In genomic region chr20:46749164-46749563, GRCh38 we compare ENCODE assay signal across 15 cellular contexts. TPM values are rescaled to one million over a fixed set of nuclear protein-coding genes. Genes with fewer than 3 reads are reported as not detected.
A peak's percentile ranks its signal among the peaks of the same experiment; 100 is the strongest.
DNase-seq lines count a peak whose midpoint lies in the region; TF ChIP-seq lines count a peak whose summit lies in the region.
"Had no signal": no experiment of that assay in that cellular context is flagged by ENCODE, and none has a peak within 500 bp of the region (broad histone marks: within the 10 kb centered on the region; RNA-seq: fewer than 3 reads in every experiment).

No MANE protein-coding gene starts in this region.

- peak; percentile 65 for DNase-seq in DMS 273 (lab: John Stamatoyannopoulos, UW; ENCODE audit: unreplicated experiment)
- DNase-seq in DMS 273 treated with DMSO at 0.1 percent for 48 hours (lab: John Stamatoyannopoulos, UW), result no peak
- DNase-seq in NCI-H2171 treated with DMSO at 0.1 percent for 48 hours (lab: John Stamatoyannopoulos, UW), result peak; percentile 70
- DNase-seq in type B pancreatic cell (ENCODE audit: extremely low spot score, unreplicated experiment), result no peak
- DNase-seq in activated CD8-positive, alpha-beta memory T cell treated with anti-CD3 and anti-CD28 coated beads, Interleukin-2, amount 50 U/mL, for 48 hours, result no peak
- DNase-seq in chondrocyte (ENCODE audit: low spot score), result no peak
- DNase-seq: AML-193; Caco-2; CD4-positive, alpha-beta T cell; DMS79 treated with DMSO at 0.1 percent for 48 hours; GF-D8; GOT3; H7; HFFc6 had no signal

- H3K4me3 Mint-ChIP-seq in brain (peak overlapping the region in 1 of 5 experiments; percentile 5), type B pancreatic cell (no peak overlapping the region), chondrocyte (ENCODE audit: unreplicated experiment) (no peak overlapping the region)
- H3K4me3 Mint-ChIP-seq: CD4-positive, alpha-beta T cell; HFFc6 had no signal

- peaks cover 0 to 7% (median 0%) of the 10 kb centered on the region in 5 experiments for H3K9me3 Mint-ChIP-seq in brain
- H3K9me3 Mint-ChIP-seq in type B pancreatic cell, result peaks cover 4% of the 10 kb centered on the region
- H3K9me3 Mint-ChIP-seq in chondrocyte (ENCODE audit: low read depth), result no peaks in the 10 kb centered on the region
- H3K9me3 Mint-ChIP-seq: CD4-positive, alpha-beta T cell; HFFc6 had no signal

- TF ChIP-seq CTCF in brain (conservative IDR thresholded peaks at IDR 0.05) (no peak), type B pancreatic cell (conservative IDR thresholded peaks at IDR 0.05) (no peak), chondrocyte (IDR thresholded peaks at IDR 0.05) (no peak)

- H3K4me1 Mint-ChIP-seq in brain (peaks cover 25% of the 10 kb centered on the region), type B pancreatic cell (ENCODE audit: unreplicated experiment) (peaks cover 14% of the 10 kb centered on the region), chondrocyte (ENCODE audit: low read depth) (peaks cover 32% of the 10 kb centered on the region)

- H3K36me3 Mint-ChIP-seq in brain (no peaks in the 10 kb centered on the region), type B pancreatic cell (no peaks in the 10 kb centered on the region), chondrocyte (ENCODE audit: low read depth) (no peaks in the 10 kb centered on the region)

- H3K27me3 Mint-ChIP-seq in brain (no peaks in the 10 kb centered on the region), type B pancreatic cell (peaks cover 5% of the 10 kb centered on the region), chondrocyte (ENCODE audit: low read depth) (peaks cover 9% of the 10 kb centered on the region)

- H3K27ac Mint-ChIP-seq in brain (peak overlapping the region in 3 of 5 experiments; percentile 15 to 50 (median 19)), type B pancreatic cell (peak overlapping the region; percentile 37), chondrocyte (ENCODE audit: unreplicated experiment) (no peak overlapping the region)
- H3K27ac Mint-ChIP-seq: CD4-positive, alpha-beta T cell; HFFc6 had no signal

RNA-seq across cellular contexts. Expression of gene SLC2A10, which starts 39.7 kb away (rescaled TPM):
- 1.1 TPM for polyA plus RNA-seq in brain (ENCODE audit: insufficient read depth, low read depth, low replicate concordance)
- total RNA-seq in type B pancreatic cell (ENCODE audit: low replicate concordance), result 12.3 and 15.8 TPM in 2 replicates
- 39.6 to 43.5 TPM (median 40.2 TPM) in 3 replicates for total RNA-seq in chondrocyte
- total RNA-seq: CD4-positive, alpha-beta T cell had no signal

RNA-seq across cellular contexts. Expression of gene TP53RK, which starts 59.9 kb away (rescaled TPM):
- polyA plus RNA-seq in brain (ENCODE audit: insufficient read depth, low read depth, low replicate concordance), result 8.3 TPM
- total RNA-seq in type B pancreatic cell (ENCODE audit: low replicate concordance) (11.4 and 13.6 TPM in 2 replicates), chondrocyte (12.0 to 13.3 TPM (median 12.1 TPM) in 3 replicates)

Comparison
In these comparisons a context has a peak if more than half of its experiments do, and no peak if none do; other contexts are left out.
1. DNase-seq: peak in DMS 273 (single experiment) and NCI-H2171 treated with DMSO at 0.1 percent for 48 hours (single experiment); none in DMS 273 treated with DMSO at 0.1 percent for 48 hours (single experiment), type B pancreatic cell (single experiment), activated CD8-positive, alpha-beta memory T cell treated with anti-CD3 and anti-CD28 coated beads, Interleukin-2, amount 50 U/mL, for 48 hours (single experiment) and chondrocyte (single experiment).